Comparison of ENCODE assay signal across 19 cellular contexts in genomic region chr20:62911701-62912280, GRCh38. TPM values are rescaled to one million over a fixed set of nuclear protein-coding genes. Genes with fewer than 3 reads are reported as not detected.
"Had no signal": no experiment of that assay in that cellular context is flagged by ENCODE, and none has a peak within 500 bp of the region (broad histone marks: within the 10 kb centered on the region; RNA-seq: fewer than 3 reads in every experiment).

No MANE protein-coding gene starts in this region.

- DNase-seq: activated CD4-positive, alpha-beta T cell treated with anti-CD3 and anti-CD28 coated beads, Interleukin-2, amount 50 U/mL, for 48 hours; activated CD4-positive, CD25-positive, alpha-beta regulatory T cell treated with anti-CD3 and anti-CD28 coated beads, Interleukin-2, amount 50 U/mL, for 72 hours; activated gamma-delta T cell; activated T-cell treated with anti-CD3 and anti-CD28 coated beads, Interleukin-2, amount 50 U/mL, for 72 hours; dermis blood vessel endothelial cell; effector memory CD8-positive, alpha-beta T cell; erythroblast; gastrocnemius medialis; heart right ventricle; left cardiac atrium; mucosa of descending colon; stimulated activated CD4-positive, alpha-beta T cell treated with anti-CD3 and anti-CD28 coated beads, Interleukin-12 subunit alpha, Interleukin-12 subunit beta, amount 100 ng/mL, for 4 hours; stimulated activated CD4-positive, alpha-beta T cell treated with anti-CD3 and anti-CD28 coated beads, Interleukin-2, amount 100 ng/mL, for 24 hours; T-cell; T-helper 9 cell; thyroid gland had no signal

- H3K4me3 ChIP-seq: gastrocnemius medialis, heart right ventricle, lung, mucosa of descending colon, thyroid gland had no signal

- ATAC-seq: activated T-cell treated with anti-CD3 and anti-CD28 coated beads, Interleukin-2, amount 50 U/mL, for 72 hours; effector memory CD8-positive, alpha-beta T cell; gastrocnemius medialis; heart right ventricle; left cardiac atrium; mucosa of descending colon; T-cell had no signal

- H3K27me3 ChIP-seq: gastrocnemius medialis, heart right ventricle, thyroid gland had no signal

- H3K27me3 Mint-ChIP-seq: effector memory CD8-positive, alpha-beta T cell; T-cell had no signal

- H3K9me3 ChIP-seq: gastrocnemius medialis, heart right ventricle, mucosa of descending colon, thyroid gland had no signal

- H3K9me3 Mint-ChIP-seq: activated T-cell treated with anti-CD3 and anti-CD28 coated beads, Interleukin-2, amount 50 U/mL, for 72 hours; effector memory CD8-positive, alpha-beta T cell; nephron; T-cell had no signal

- H3K27ac Mint-ChIP-seq: activated T-cell treated with anti-CD3 and anti-CD28 coated beads, Interleukin-2, amount 50 U/mL, for 72 hours; nephron; T-cell had no signal

- H3K4me3 Mint-ChIP-seq: activated T-cell treated with anti-CD3 and anti-CD28 coated beads, Interleukin-2, amount 50 U/mL, for 72 hours; effector memory CD8-positive, alpha-beta T cell; nephron; T-cell had no signal

- H3K27ac ChIP-seq: gastrocnemius medialis, heart right ventricle, thyroid gland had no signal

RNA-seq across cellular contexts. Expression of gene SLC17A9, which starts 40.7 kb away (rescaled TPM):
- total RNA-seq: osteocyte had no signal
